Comparison of ENCODE assay signal across 16 cellular contexts in the genomic region with DNA sequence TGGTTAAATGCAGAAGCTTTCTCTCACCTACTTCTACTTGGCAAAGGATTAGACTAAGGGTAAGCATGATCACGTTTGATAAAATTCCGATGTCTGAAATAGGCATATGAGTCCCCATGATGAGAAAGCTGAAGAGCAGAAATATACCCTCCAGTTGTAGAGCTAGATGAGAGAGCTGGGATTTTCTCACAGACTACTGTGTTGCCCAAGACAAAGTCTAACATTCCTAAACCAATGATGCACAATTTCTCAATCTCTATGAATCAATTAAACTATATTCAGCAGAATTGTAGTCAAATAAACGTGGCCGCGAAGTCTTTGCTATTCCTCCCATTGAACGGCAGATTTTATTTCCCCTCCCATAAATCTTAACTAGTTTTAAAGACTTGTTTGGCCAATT.
"Had no signal": no experiment of that assay in that cellular context is flagged by ENCODE, and none has a peak within 500 bp of the region (broad histone marks: within the 10 kb centered on the region; RNA-seq: fewer than 3 reads in every experiment).

No MANE protein-coding gene starts in this region.

- H3K27me3 Mint-ChIP-seq: effector memory CD8-positive, alpha-beta T cell had no signal

- FAIRE-seq: islet of Langerhans had no signal

- DNase-seq: activated CD4-positive, alpha-beta T cell treated with anti-CD3 and anti-CD28 coated beads, Interleukin-2, amount 50 U/mL, for 48 hours; activated gamma-delta T cell treated with Interleukin-2 at 50 U/mL for 16 hours; activated T-cell treated with anti-CD3 and anti-CD28 coated beads for 4 hours; effector memory CD8-positive, alpha-beta T cell; left colon; lower lobe of right lung; natural killer cell; sigmoid colon; stimulated activated naive CD4-positive, alpha-beta T cell; SW 1271; thyroid gland had no signal

- H3K36me3 ChIP-seq: cardiac muscle cell, lower lobe of right lung, sigmoid colon, thyroid gland had no signal

- H3K4me3 ChIP-seq: cardiac muscle cell, hepatocyte, lower lobe of right lung, sigmoid colon, thyroid gland had no signal

- H3K9me3 Mint-ChIP-seq: activated naive CD4-positive, alpha-beta T cell treated with anti-CD3 and anti-CD28 coated beads, Interleukin-2, amount 50 U/mL, for 72 hours; activated T-helper 1 cell treated with anti-CD3 and anti-CD28 coated beads, Interleukin-12 subunit alpha, Interleukin-12 subunit beta, Interleukin-2, Interleukin-4 antibody, amounts not matched to agents 30 ng/mL and 10 ng/mL and 1 ng/mL, durations not matched to agents 14 hours and 24 hours and 36 hours had no signal

- H3K27me3 ChIP-seq: cardiac muscle cell, hepatocyte, sigmoid colon, thyroid gland had no signal

- H3K27ac Mint-ChIP-seq: activated naive CD4-positive, alpha-beta T cell treated with anti-CD3 and anti-CD28 coated beads, Interleukin-2, amount 50 U/mL, for 72 hours; activated T-helper 1 cell treated with anti-CD3 and anti-CD28 coated beads, Interleukin-12 subunit alpha, Interleukin-12 subunit beta, Interleukin-2, Interleukin-4 antibody, amounts not matched to agents 30 ng/mL and 10 ng/mL and 1 ng/mL, durations not matched to agents 14 hours and 24 hours and 36 hours; effector memory CD8-positive, alpha-beta T cell; natural killer cell had no signal

- H3K4me3 Mint-ChIP-seq: activated T-helper 1 cell treated with anti-CD3 and anti-CD28 coated beads, Interleukin-12 subunit alpha, Interleukin-12 subunit beta, Interleukin-2, Interleukin-4 antibody, amounts not matched to agents 30 ng/mL and 10 ng/mL and 1 ng/mL, durations not matched to agents 14 hours and 24 hours and 36 hours; effector memory CD8-positive, alpha-beta T cell; natural killer cell had no signal

- H3K27ac ChIP-seq: cardiac muscle cell, hepatocyte, lower lobe of right lung, sigmoid colon, thyroid gland had no signal

- H3K4me1 Mint-ChIP-seq: natural killer cell had no signal

- H3K36me3 Mint-ChIP-seq: activated naive CD4-positive, alpha-beta T cell treated with anti-CD3 and anti-CD28 coated beads, Interleukin-2, amount 50 U/mL, for 72 hours; natural killer cell had no signal

- H3K9me3 ChIP-seq: lower lobe of right lung, sigmoid colon, thyroid gland had no signal

- H3K4me1 ChIP-seq: lower lobe of right lung, sigmoid colon, thyroid gland had no signal
